ENCODE assay signal across 13 cellular contexts in genomic region chr4:14254806-14255445, GRCh38.
"Had no signal": no experiment of that assay in that cellular context is flagged by ENCODE, and none has a peak within 500 bp of the region (broad histone marks: within the 10 kb centered on the region; RNA-seq: fewer than 3 reads in every experiment).

No MANE protein-coding gene starts in this region.

- H3K36me3 ChIP-seq: lower lobe of right lung, ovary, upper lobe of right lung had no signal

- H3K4me1 ChIP-seq: lower lobe of right lung, upper lobe of right lung had no signal

- H3K4me3 ChIP-seq: lower lobe of right lung, ovary, upper lobe of right lung had no signal

- H3K9me3 ChIP-seq: lower lobe of right lung, ovary, upper lobe of right lung had no signal

- H3K27ac ChIP-seq: lower lobe of right lung, ovary, upper lobe of right lung, VCaP had no signal

- H3K27me3 ChIP-seq: ovary, upper lobe of right lung had no signal

- DNase-seq: activated CD4-positive, alpha-beta T cell treated with anti-CD3 and anti-CD28 coated beads for 1 hour; activated naive CD8-positive, alpha-beta T cell treated with anti-CD3 and anti-CD28 coated beads, Interleukin-2, amount 10 ng/mL, durations not matched to agents 7 days and 5 days; activated T-cell treated with anti-CD3 and anti-CD28 coated beads for 4 hours; effector memory CD8-positive, alpha-beta T cell; hippocampal formation; stimulated activated CD4-positive, alpha-beta T cell treated with anti-CD3 and anti-CD28 coated beads, Interleukin-4, amount 100 ng/mL, for 24 hours; T-helper 17 cell had no signal

- ATAC-seq: effector memory CD8-positive, alpha-beta T cell; sciatic nerve; stimulated activated effector memory CD8-positive, alpha-beta T cell treated with anti-CD3 and anti-CD28 coated beads, Interleukin-12 subunit alpha, Interleukin-12 subunit beta, amount 100 ng/mL, for 72 hours; T-helper 17 cell had no signal
